ENCODE assay signal across 2 cellular contexts in genomic region chr21:31721381-31721780, GRCh38.
TF ChIP-seq lines count a peak whose summit lies in the region.

No MANE protein-coding gene starts in this region.

TF ChIP-seq in GM23338, 12 proteins besides CTCF, POLR2A, EP300 and RAD21 (continued from another document):
- TF ChIP-seq POLR2AphosphoS5 (IDR thresholded peaks at IDR 0.05; ENCODE audit: low read depth): no peak
- no peak for TF ChIP-seq EZH2 (IDR thresholded peaks at IDR 0.05; ENCODE audit: low read depth, unreplicated experiment)

TF ChIP-seq in HepG2, 621 proteins besides CTCF, POLR2A, EP300 and RAD21 (continued from another document):
- TF ChIP-seq RFX1 (IDR thresholded peaks at IDR 0.05) (no peak), AHDC1 (CRISPR knock-in tag; IDR thresholded peaks at IDR 0.05; ENCODE audit: borderline replicate concordance) (no peak), ZBTB8A (CRISPR knock-in tag; IDR thresholded peaks at IDR 0.05; ENCODE audit: borderline replicate concordance, low read depth) (no peak), MED1 (CRISPR knock-in tag; IDR thresholded peaks at IDR 0.05) (no peak), ZNF451 (CRISPR knock-in tag; IDR thresholded peaks at IDR 0.05) (no peak), TBP (CRISPR knock-in tag; IDR thresholded peaks at IDR 0.05) (no peak), ZNF276 (CRISPR knock-in tag; IDR thresholded peaks at IDR 0.05; ENCODE audit: low read depth) (no peak), ZNF446 (CRISPR knock-in tag; IDR thresholded peaks at IDR 0.05) (no peak), GMEB2 (CRISPR knock-in tag; IDR thresholded peaks at IDR 0.05; ENCODE audit: low read depth) (no peak), POGZ (CRISPR knock-in tag; IDR thresholded peaks at IDR 0.05) (no peak), YEATS4 (CRISPR knock-in tag; IDR thresholded peaks at IDR 0.05; ENCODE audit: borderline replicate concordance) (no peak), NAIF1 (CRISPR knock-in tag; IDR thresholded peaks at IDR 0.05; ENCODE audit: borderline replicate concordance) (no peak)
